ENCODE assay signal across 19 cellular contexts in the genomic region with DNA sequence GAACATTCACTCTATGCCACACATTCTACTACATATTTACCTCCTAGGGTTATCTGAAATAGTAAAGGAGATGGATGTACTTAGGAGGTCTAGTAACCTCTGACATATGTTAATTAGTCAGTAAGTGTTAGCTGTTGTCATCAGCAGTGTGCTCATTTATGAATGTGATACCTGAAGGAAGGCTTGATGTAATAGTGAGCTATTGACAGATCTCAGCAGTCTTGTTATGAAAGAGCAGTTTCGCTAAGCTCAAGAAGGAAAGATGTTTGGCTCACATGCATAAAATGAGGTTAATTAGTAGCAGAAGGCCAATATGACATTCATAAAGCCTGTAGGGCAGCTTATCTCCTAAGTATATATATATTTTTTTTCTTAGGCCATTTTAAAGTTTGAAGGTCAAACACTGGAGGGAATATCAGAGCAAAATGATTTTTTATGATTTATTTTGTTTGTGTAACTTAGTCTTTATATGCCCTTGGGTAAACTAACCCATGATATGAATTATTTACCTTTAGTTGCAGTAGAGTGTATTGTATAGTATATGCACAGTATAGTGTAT. TPM values are rescaled to one million over a fixed set of nuclear protein-coding genes. Genes with fewer than 3 reads are reported as not detected.
DNase-seq lines count a peak whose midpoint lies in the region; ATAC-seq, FAIRE-seq and TF ChIP-seq lines count a peak whose summit lies in the region.
"Had no signal": no experiment of that assay in that cellular context is flagged by ENCODE, and none has a peak within 500 bp of the region (broad histone marks: within the 10 kb centered on the region; RNA-seq: fewer than 3 reads in every experiment).

No MANE protein-coding gene starts in this region.

- no peaks in the 10 kb centered on the region for H3K9me3 ChIP-seq in liver (ENCODE audit: control insufficient read depth in 4 of 4, low read length in 3 of 4)
- no peaks in the 10 kb centered on the region for H3K9me3 ChIP-seq in HepG2 (ENCODE audit: low read length)
- H3K9me3 ChIP-seq: colonic mucosa, SJSA1 had no signal

- TF ChIP-seq POLR2A in HepG2 (IDR thresholded peaks at IDR 0.05; ENCODE audit: insufficient read depth in 1 of 2, low read depth in 2 of 2, low read length in 2 of 2), result no peak

- H4K20me1 ChIP-seq in HepG2 (ENCODE audit: insufficient read depth, low read length), result no peaks in the 10 kb centered on the region

- H3K79me2 ChIP-seq in HepG2 (ENCODE audit: insufficient read depth, low read length), result no peaks in the 10 kb centered on the region

- H3K9ac ChIP-seq in liver (ENCODE audit: low read depth in 1 of 2, low read length in 2 of 2), result no peak overlapping the region
- H3K9ac ChIP-seq in HepG2 (ENCODE audit: insufficient read depth, low read depth, low read length), result no peak overlapping the region
- H3K9ac ChIP-seq: neural progenitor cell had no signal

- peaks cover 0 to 8% (median 1%) of the 10 kb centered on the region in 4 donors for H3K4me1 ChIP-seq in liver (ENCODE audit: control insufficient read depth in 4 of 4, insufficient read depth in 4 of 4, low read length in 3 of 4)
- peaks cover 38% of the 10 kb centered on the region for H3K4me1 ChIP-seq in HepG2 (ENCODE audit: insufficient read depth, low read length)
- H3K4me1 ChIP-seq: colonic mucosa had no signal

- no peak for FAIRE-seq in HepG2 (lab: Jason Lieb, UNC)

- H3K27me3 ChIP-seq in liver (ENCODE audit: control insufficient read depth in 4 of 4, insufficient read depth in 4 of 4, low read length in 3 of 4), result no peaks in the 10 kb centered on the region
- H3K27me3 ChIP-seq in HepG2 (ENCODE audit: control insufficient read depth in 1 of 2, insufficient read depth in 2 of 2, low read length in 2 of 2), result peaks cover 2 to 10% of the 10 kb centered on the region in 2 experiments; a peak in 2 of 5 replicates
- no peaks in the 10 kb centered on the region for H3K27me3 ChIP-seq in brain microvascular endothelial cell (replicated peaks)

- no peak overlapping the region for H3K4me2 ChIP-seq in HepG2 (ENCODE audit: low read depth, low read length)
- H3K4me2 ChIP-seq: neural progenitor cell had no signal

- TF ChIP-seq RAD21 in liver (IDR thresholded peaks at IDR 0.05), result no peak
- no peak for TF ChIP-seq RAD21 in HepG2 (CRISPR knock-in tag; IDR thresholded peaks at IDR 0.05)

- H2AFZ ChIP-seq in HepG2 (ENCODE audit: low read length), result no peak overlapping the region
- H2AFZ ChIP-seq: neural progenitor cell had no signal

- no peak overlapping the region for H3K27ac ChIP-seq in liver (ENCODE audit: low read depth in 1 of 2, low read length in 2 of 2)
- H3K27ac ChIP-seq in HepG2 (ENCODE audit: extremely low read length, insufficient read depth, low read length), result no peak overlapping the region
- peak overlapping the region; percentile 85 for H3K27ac ChIP-seq in VCaP
- H3K27ac ChIP-seq in brain microvascular endothelial cell, result no peak overlapping the region
- H3K27ac ChIP-seq: colonic mucosa, neural progenitor cell, SJSA1 had no signal

- intact Hi-C loops in HepG2 (cut with micrococcal nuclease; ENCODE audit: unreplicated experiment), result no loop called here

- TF ChIP-seq CTCF in liver (IDR thresholded peaks at IDR 0.05; ENCODE audit: low read depth, low read length, missing input control) (no peak), HepG2 (CRISPR knock-in tag; IDR thresholded peaks at IDR 0.05) (no peak), VCaP (conservative IDR thresholded peaks at IDR 0.05) (no peak), foreskin fibroblast (IDR thresholded peaks at IDR 0.05; ENCODE audit: low read depth, low read length) (no peak), brain microvascular endothelial cell (IDR thresholded peaks at IDR 0.05; ENCODE audit: low read depth, low read length, missing control alignments) (no peak)

- TF ChIP-seq EP300 in HepG2 (IDR thresholded peaks at IDR 0.05; ENCODE audit: low read depth in 2 of 2, low read length in 2 of 2) (no peak), HepG2 (CRISPR knock-in tag; IDR thresholded peaks at IDR 0.05; ENCODE audit: borderline replicate concordance) (no peak)

- H3K36me3 ChIP-seq in liver (ENCODE audit: control insufficient read depth in 4 of 4, insufficient read depth in 3 of 4, low read depth in 1 of 4, low read length in 3 of 4) (no peaks in the 10 kb centered on the region), HepG2 (replicated peaks in 1 of 2; ENCODE audit: control insufficient read depth in 1 of 2, insufficient read depth in 2 of 2, low read length in 2 of 2) (no peaks in the 10 kb centered on the region), brain microvascular endothelial cell (replicated peaks) (no peaks in the 10 kb centered on the region)
- H3K36me3 ChIP-seq: colonic mucosa, neural progenitor cell had no signal

- POLR2A ChIA-PET in HepG2 (lab: Yijun Ruan, JAX), result no interaction called here

- BruUV-seq in HepG2 (replicated peaks; lab: Mats Ljungman, UMichigan), result no TSS peak

- CTCF ChIA-PET in HepG2 (lab: Yijun Ruan, JAX; ENCODE audit: low intra/inter-chr PET ratio, low total read pairs), result no interaction called here

- H3K4me3 ChIP-seq in liver (ENCODE audit: low read depth in 1 of 3, low read length in 3 of 3) (no peak overlapping the region), HepG2 (replicated peaks in 1 of 3; ENCODE audit: insufficient read depth in 1 of 3, low read depth in 2 of 3, low read length in 3 of 3) (no peak overlapping the region), foreskin fibroblast (ENCODE audit: low read depth in 1 of 2, low read length in 2 of 2) (no peak overlapping the region), brain microvascular endothelial cell (ENCODE audit: low read depth, low read length) (no peak overlapping the region)
- H3K4me3 ChIP-seq: colonic mucosa, neural progenitor cell, SJSA1 had no signal

- ATAC-seq in HepG2 (no peak), HG02759 (IDR thresholded peaks at IDR 0.05; ENCODE audit: unreplicated experiment) (peak; percentile 42), HG03521 (IDR thresholded peaks at IDR 0.05; ENCODE audit: unreplicated experiment) (no peak), GM19023 (IDR thresholded peaks at IDR 0.05; ENCODE audit: unreplicated experiment) (no peak)
- ATAC-seq: PC-3 had no signal

- 27% methylated on average over 1 of the region's 1 CpG for WGBS in liver
- 88% methylated on average over 1 of the region's 1 CpG for WGBS in HepG2 (ENCODE audit: low lambda C conversion rate)

- DNase-seq in HepG2 (ENCODE audit: low spot score) (no peak), foreskin fibroblast (no peak), brain microvascular endothelial cell (no peak)
- DNase-seq: colonic mucosa, COR-L47, foreskin melanocyte, H9, NCI-H446, PC-3, substantia nigra had no signal

- in situ Hi-C loops in HepG2 (cut with HindIII; ENCODE audit: extremely low pct_ligation_motif_present, low pct_unique_long_range_greater_than_20kb) (no loop called here), brain microvascular endothelial cell (cut with HindIII; ENCODE audit: low pct_ligation_motif_present, low sequenced_read_pairs) (no loop called here)

RNA-seq across cellular contexts. Expression of a gene that starts 2.8 kb away (rescaled TPM):
- 1 to 10 TPM; 4.4 to 8.0 TPM for total RNA-seq in liver
- polyA plus RNA-seq in liver, result 1 to 10 TPM; 1.7 to 2.0 TPM
- 4.2 and 7.8 TPM in 2 replicates for total RNA-seq in HepG2 (2016; rRNA removed; fragmentation: Illumina TruSeq; extraction: Trizol)
- 0.81 and 1.1 TPM in 2 replicates for total RNA-seq in HepG2 (2016; cell fraction: cytosol; rRNA removed; fragmentation: Illumina TruSeq; extraction: Trizol; ENCODE audit: low read depth)
- total RNA-seq in HepG2 (2016; cell fraction: insoluble cytoplasmic fraction; rRNA removed; fragmentation: Illumina TruSeq; extraction: Trizol), result 4.7 and 7.7 TPM in 2 replicates
- 2.1 and 2.3 TPM in 2 replicates for total RNA-seq in HepG2 (2016; cell fraction: membrane; rRNA removed; fragmentation: Illumina TruSeq; extraction: Trizol)
- total RNA-seq in HepG2 (2016; cell fraction: nucleus; rRNA removed; fragmentation: Illumina TruSeq; extraction: Trizol), result 7.5 and 9.0 TPM in 2 replicates
- 10.3 and 13.8 TPM in 2 replicates for polyA plus RNA-seq in HepG2 (2011; rRNA removed)
- 8.2 and 8.5 TPM in 2 replicates for polyA plus RNA-seq in HepG2 (2011; cell fraction: cytosol; rRNA removed)
- 5.0 and 5.6 TPM in 2 replicates for polyA plus RNA-seq in HepG2 (2011; cell fraction: nucleus; rRNA removed)
- polyA plus RNA-seq in HepG2 (2012), result 6.4 and 6.6 TPM in 2 replicates
- polyA plus RNA-seq in HepG2 (2016; cell fraction: cytosol; fragmentation: Illumina TruSeq; extraction: Trizol; ENCODE audit: low read depth), result 0.17 and 0.25 TPM in 2 replicates
- polyA plus RNA-seq in HepG2 (2016; cell fraction: insoluble cytoplasmic fraction; fragmentation: Illumina TruSeq; extraction: Trizol; ENCODE audit: low read depth), result 1.9 and 2.1 TPM in 2 replicates
- 0.42 and 0.52 TPM in 2 replicates for polyA plus RNA-seq in HepG2 (2016; cell fraction: membrane; fragmentation: Illumina TruSeq; extraction: Trizol; ENCODE audit: low read depth)
- polyA plus RNA-seq in HepG2 (2016; cell fraction: nucleus; fragmentation: Illumina TruSeq; extraction: Trizol; ENCODE audit: insufficient read depth, low read depth), result 5.1 and 6.7 TPM in 2 replicates
- polyA minus RNA-seq in HepG2 (2011; rRNA and poly(A)+ RNA removed; ENCODE audit: low replicate concordance), result 17.2 and 40.0 TPM in 2 replicates
- polyA minus RNA-seq in HepG2 (2011; cell fraction: cytosol; rRNA and poly(A)+ RNA removed), result 14.2 and 15.6 TPM in 2 replicates
- 15.6 and 20.3 TPM in 2 replicates for polyA minus RNA-seq in HepG2 (2011; cell fraction: nucleus; rRNA and poly(A)+ RNA removed)

RNA-seq across cellular contexts. Expression of a gene that starts 46.9 kb away (rescaled TPM):
- total RNA-seq in liver (10 to 100 TPM; 27.7 to 33.6 TPM), HepG2 (2016; rRNA removed; fragmentation: Illumina TruSeq; extraction: Trizol) (7.8 and 19.0 TPM in 2 replicates)
- polyA plus RNA-seq in liver (10 to 100 TPM; 66.9 to 70.0 TPM), HepG2 (2011; rRNA removed) (9.4 and 11.0 TPM in 2 replicates)
- total RNA-seq in HepG2 (2016; cell fraction: cytosol; rRNA removed; fragmentation: Illumina TruSeq; extraction: Trizol; ENCODE audit: low read depth), result 2.1 and 2.4 TPM in 2 replicates
- total RNA-seq in HepG2 (2016; cell fraction: insoluble cytoplasmic fraction; rRNA removed; fragmentation: Illumina TruSeq; extraction: Trizol), result 6.6 and 16.8 TPM in 2 replicates
- 9.1 and 9.3 TPM in 2 replicates for total RNA-seq in HepG2 (2016; cell fraction: membrane; rRNA removed; fragmentation: Illumina TruSeq; extraction: Trizol)
- 10.8 and 15.9 TPM in 2 replicates for total RNA-seq in HepG2 (2016; cell fraction: nucleus; rRNA removed; fragmentation: Illumina TruSeq; extraction: Trizol)
- polyA plus RNA-seq in HepG2 (2011; cell fraction: cytosol; rRNA removed), result 10.9 and 12.3 TPM in 2 replicates
- polyA plus RNA-seq in HepG2 (2011; cell fraction: nucleus; rRNA removed), result 5.4 and 6.6 TPM in 2 replicates
- 27.4 and 34.8 TPM in 2 replicates for polyA plus RNA-seq in HepG2 (2012)
- 14.7 and 15.9 TPM in 2 replicates for polyA plus RNA-seq in HepG2 (2016; cell fraction: cytosol; fragmentation: Illumina TruSeq; extraction: Trizol; ENCODE audit: low read depth)
- polyA plus RNA-seq in HepG2 (2016; cell fraction: insoluble cytoplasmic fraction; fragmentation: Illumina TruSeq; extraction: Trizol; ENCODE audit: low read depth), result 48.5 and 53.2 TPM in 2 replicates
- 23.9 TPM in 2 replicates for polyA plus RNA-seq in HepG2 (2016; cell fraction: membrane; fragmentation: Illumina TruSeq; extraction: Trizol; ENCODE audit: low read depth)
- 33.3 and 37.3 TPM in 2 replicates for polyA plus RNA-seq in HepG2 (2016; cell fraction: nucleus; fragmentation: Illumina TruSeq; extraction: Trizol; ENCODE audit: insufficient read depth, low read depth)
- polyA minus RNA-seq in HepG2 (2011; rRNA and poly(A)+ RNA removed; ENCODE audit: low replicate concordance), result 10.4 and 24.7 TPM in 2 replicates
- polyA minus RNA-seq in HepG2 (2011; cell fraction: cytosol; rRNA and poly(A)+ RNA removed), result 12.1 and 17.4 TPM in 2 replicates
- 6.2 and 7.6 TPM in 2 replicates for polyA minus RNA-seq in HepG2 (2011; cell fraction: nucleus; rRNA and poly(A)+ RNA removed)

RNA-seq across cellular contexts. Expression of a gene that starts 56.5 kb away (rescaled TPM):
- not detected for total RNA-seq in liver
- polyA plus RNA-seq in liver, result not detected
- not detected in 2 replicates for total RNA-seq in HepG2 (2016; rRNA removed; fragmentation: Illumina TruSeq; extraction: Trizol)
- total RNA-seq in HepG2 (2016; cell fraction: cytosol; rRNA removed; fragmentation: Illumina TruSeq; extraction: Trizol; ENCODE audit: low read depth), result not detected in 2 replicates
- not detected in 2 replicates for total RNA-seq in HepG2 (2016; cell fraction: insoluble cytoplasmic fraction; rRNA removed; fragmentation: Illumina TruSeq; extraction: Trizol)
- not detected in 2 replicates for total RNA-seq in HepG2 (2016; cell fraction: membrane; rRNA removed; fragmentation: Illumina TruSeq; extraction: Trizol)
- total RNA-seq in HepG2 (2016; cell fraction: nucleus; rRNA removed; fragmentation: Illumina TruSeq; extraction: Trizol), result not detected in 2 replicates
- not detected in 2 replicates for polyA plus RNA-seq in HepG2 (2011; rRNA removed)
- polyA plus RNA-seq in HepG2 (2011; cell fraction: cytosol; rRNA removed), result not detected in 2 replicates
- not detected in 2 replicates for polyA plus RNA-seq in HepG2 (2011; cell fraction: nucleus; rRNA removed)
- polyA plus RNA-seq in HepG2 (2012), result not detected in 2 replicates
- not detected in 2 replicates for polyA plus RNA-seq in HepG2 (2016; cell fraction: cytosol; fragmentation: Illumina TruSeq; extraction: Trizol; ENCODE audit: low read depth)
- polyA plus RNA-seq in HepG2 (2016; cell fraction: insoluble cytoplasmic fraction; fragmentation: Illumina TruSeq; extraction: Trizol; ENCODE audit: low read depth), result not detected in 2 replicates
- not detected in 2 replicates for polyA plus RNA-seq in HepG2 (2016; cell fraction: membrane; fragmentation: Illumina TruSeq; extraction: Trizol; ENCODE audit: low read depth)
- not detected in 2 replicates for polyA plus RNA-seq in HepG2 (2016; cell fraction: nucleus; fragmentation: Illumina TruSeq; extraction: Trizol; ENCODE audit: insufficient read depth, low read depth)
- polyA minus RNA-seq in HepG2 (2011; rRNA and poly(A)+ RNA removed; ENCODE audit: low replicate concordance), result 0.26 TPM in 1 of 2 replicates, not detected in the other
- polyA minus RNA-seq in HepG2 (2011; cell fraction: cytosol; rRNA and poly(A)+ RNA removed), result not detected in 2 replicates
- not detected in 2 replicates for polyA minus RNA-seq in HepG2 (2011; cell fraction: nucleus; rRNA and poly(A)+ RNA removed)
- total RNA-seq: activated T-helper 1 cell treated with anti-CD3 and anti-CD28 coated beads, Interleukin-12 subunit alpha, Interleukin-12 subunit beta, Interleukin-2, Interleukin-4 antibody, amounts not matched to agents 30 ng/mL and 10 ng/mL and 1 ng/mL, durations not matched to agents 14 hours and 24 hours and 36 hours; colonic mucosa; lung microvascular endothelial cell had no signal
